8 cellular contexts compared by ENCODE assay signal in genomic region chr2:38603402-38604265, GRCh38. TPM values are rescaled to one million over a fixed set of nuclear protein-coding genes. Genes with fewer than 3 reads are reported as not detected.
DNase-seq lines count a peak whose midpoint lies in the region; ATAC-seq and TF ChIP-seq lines count a peak whose summit lies in the region.

No MANE protein-coding gene starts in this region.

- no peaks in the 10 kb centered on the region for H3K9me3 ChIP-seq in liver (ENCODE audit: control insufficient read depth in 4 of 4, low read length in 3 of 4)

- H3K9ac ChIP-seq in liver (ENCODE audit: low read depth in 1 of 2, low read length in 2 of 2), result peak overlapping the region; percentile 5 to 49

- peaks cover 4 to 16% (median 9%) of the 10 kb centered on the region in 4 donors for H3K4me1 ChIP-seq in liver (ENCODE audit: control insufficient read depth in 4 of 4, insufficient read depth in 4 of 4, low read length in 3 of 4)

- H3K27me3 Mint-ChIP-seq in activated CD4-positive, alpha-beta T cell treated with anti-CD3 and anti-CD28 coated beads, Interleukin-2, amount 10 ng/mL, durations not matched to agents 7 days and 5 days, result no peaks in the 10 kb centered on the region

- H3K36me3 Mint-ChIP-seq in activated CD4-positive, alpha-beta T cell treated with anti-CD3 and anti-CD28 coated beads, Interleukin-2, amount 10 ng/mL, durations not matched to agents 7 days and 5 days (ENCODE audit: low read depth), result peaks cover 4% of the 10 kb centered on the region

- 18% methylated on average over 23 of the region's 23 CpGs for WGBS in liver

- peaks cover 42% of the 10 kb centered on the region for H3K4me1 Mint-ChIP-seq in activated CD4-positive, alpha-beta T cell treated with anti-CD3 and anti-CD28 coated beads, Interleukin-2, amount 10 ng/mL, durations not matched to agents 7 days and 5 days

- H3K27ac ChIP-seq in 22Rv1, result peak overlapping the region; percentile 79
- H3K27ac ChIP-seq in liver (ENCODE audit: low read depth in 1 of 2, low read length in 2 of 2), result peak overlapping the region; percentile 87 to 92

- H3K27me3 ChIP-seq in liver (ENCODE audit: control insufficient read depth in 4 of 4, insufficient read depth in 4 of 4, low read length in 3 of 4), result no peaks in the 10 kb centered on the region

- H3K27ac Mint-ChIP-seq in activated CD4-positive, alpha-beta T cell treated with anti-CD3 and anti-CD28 coated beads, Interleukin-2, amount 10 ng/mL, durations not matched to agents 7 days and 5 days, result peak overlapping the region; percentile 95

- POLR2A ChIA-PET in activated CD4-positive, alpha-beta T cell treated with anti-CD3 and anti-CD28 coated beads, Interleukin-2, amount 10 ng/mL, durations not matched to agents 7 days and 5 days (lab: Charles Lee), result interaction anchor here (0.6 to 3.4 kb wide), 3 partner anchors 62 to 638 kb away, joined by 3 to 16 read pairs (median 3); partner anchors contain the start of genes GALM and SRSF7

- TF ChIP-seq CTCF in 22Rv1 (IDR thresholded peaks at IDR 0.05) (peak; percentile 98), liver (IDR thresholded peaks at IDR 0.05; ENCODE audit: low read depth, low read length, missing input control) (peak; percentile 79)

- H3K4me3 ChIP-seq in liver (ENCODE audit: low read depth in 1 of 3, low read length in 3 of 3), result peak overlapping the region; percentile 82 to 98 (median 86)

- CTCF ChIA-PET in activated CD4-positive, alpha-beta T cell treated with anti-CD3 and anti-CD28 coated beads, Interleukin-2, amount 10 ng/mL, durations not matched to agents 7 days and 5 days (lab: Charles Lee), result interaction anchor here (0.6 to 6.0 kb wide), 30 partner anchors 11 to 143 kb away, joined by 3 to 61 read pairs (median 5); partner anchors contain the start of gene GALM

- H3K4me3 Mint-ChIP-seq in activated CD4-positive, alpha-beta T cell treated with anti-CD3 and anti-CD28 coated beads, Interleukin-2, amount 10 ng/mL, durations not matched to agents 7 days and 5 days, result peak overlapping the region; percentile 85

- DNase-seq in NCI-H526 (lab: John Stamatoyannopoulos, UW) (peak; percentile 57 to 89), dermis blood vessel endothelial cell (peak; percentile 90)
- peak; percentile 87 for DNase-seq in activated CD4-positive, alpha-beta T cell treated with anti-CD3 and anti-CD28 coated beads, Interleukin-2, amount 10 ng/mL, durations not matched to agents 7 days and 5 days
- peak; percentile 86 for DNase-seq in stimulated activated CD4-positive, alpha-beta T cell treated with anti-CD3 and anti-CD28 coated beads, Interleukin-4, amount 100 ng/mL, for 24 hours

- no peaks in the 10 kb centered on the region for H3K9me3 Mint-ChIP-seq in activated CD4-positive, alpha-beta T cell treated with anti-CD3 and anti-CD28 coated beads, Interleukin-2, amount 10 ng/mL, durations not matched to agents 7 days and 5 days

- peak; percentile 80 to 81 for TF ChIP-seq RAD21 in liver (IDR thresholded peaks at IDR 0.05)

- ATAC-seq in GM18858 (IDR thresholded peaks at IDR 0.05; ENCODE audit: unreplicated experiment) (peak; percentile 25), HG03439 (IDR thresholded peaks at IDR 0.05; ENCODE audit: unreplicated experiment) (peak; percentile 37)

- no peaks in the 10 kb centered on the region for H3K36me3 ChIP-seq in liver (ENCODE audit: control insufficient read depth in 4 of 4, insufficient read depth in 3 of 4, low read depth in 1 of 4, low read length in 3 of 4)

TF ChIP-seq in liver, 16 proteins besides CTCF, POLR2A, EP300 and RAD21:
- TF ChIP-seq MAX (IDR thresholded peaks at IDR 0.05), result no peak
- no peak for TF ChIP-seq ZBTB33 (IDR thresholded peaks at IDR 0.05)
- no peak for TF ChIP-seq TAF1 (conservative IDR thresholded peaks at IDR 0.05)
- no peak for TF ChIP-seq HNF4G (IDR thresholded peaks at IDR 0.05)
- no peak for TF ChIP-seq GABPA (IDR thresholded peaks at IDR 0.05 in 1 of 2, conservative IDR thresholded peaks at IDR 0.05 in 1 of 2)
- TF ChIP-seq EGR1 (IDR thresholded peaks at IDR 0.05; ENCODE audit: low read depth in 2 of 2), result no peak
- no peak for TF ChIP-seq HNF4A (conservative IDR thresholded peaks at IDR 0.05)
- TF ChIP-seq RXRA (IDR thresholded peaks at IDR 0.05), result no peak
- no peak for TF ChIP-seq REST (IDR thresholded peaks at IDR 0.05)
- TF ChIP-seq FOXA2 (IDR thresholded peaks at IDR 0.05), result no peak
- TF ChIP-seq YY1 (IDR thresholded peaks at IDR 0.05), result no peak

RNA-seq across cellular contexts. Expression of gene HNRNPLL, which starts 0.9 kb away (rescaled TPM):
- 10 to 100 TPM; 54.2 to 55.8 TPM for total RNA-seq in activated CD4-positive, alpha-beta T cell treated with anti-CD3 and anti-CD28 coated beads, Interleukin-2, amount 10 ng/mL, durations not matched to agents 7 days and 5 days
- total RNA-seq in dermis blood vessel endothelial cell (51.1 and 52.8 TPM in 2 replicates), liver (10 to 100 TPM; 18.2 to 18.3 TPM)
- polyA plus RNA-seq in liver, result 1 to 10 TPM; 7.7 to 8.0 TPM

Comparison
In these comparisons a context has a peak if more than half of its experiments do, and no peak if none do; other contexts are left out.
1. Peak in every context shown above with its lines: DNase-seq, ATAC-seq, H3K4me3 ChIP-seq and H3K27ac ChIP-seq.